Comparison of ENCODE assay signal across 9 cellular contexts in genomic region chr7:50069613-50070012, GRCh38. TPM values are rescaled to one million over a fixed set of nuclear protein-coding genes. Genes with fewer than 3 reads are reported as not detected.
DNase-seq lines count a peak whose midpoint lies in the region; ATAC-seq and TF ChIP-seq lines count a peak whose summit lies in the region.
"Had no signal": no experiment of that assay in that cellular context is flagged by ENCODE, and none has a peak within 500 bp of the region (broad histone marks: within the 10 kb centered on the region; RNA-seq: fewer than 3 reads in every experiment).

No MANE protein-coding gene starts in this region.

- H3K9me3 Mint-ChIP-seq in glutamatergic neuron (ENCODE audit: unreplicated experiment) = peaks cover 4% of the 10 kb centered on the region

- no peaks in the 10 kb centered on the region for H3K79me2 ChIP-seq in SK-N-SH (ENCODE audit: insufficient read depth)

- H3K4me1 Mint-ChIP-seq in glutamatergic neuron (ENCODE audit: low read depth, unreplicated experiment) = peaks cover 4% of the 10 kb centered on the region

- TF ChIP-seq EP300 in SK-N-SH (IDR thresholded peaks at IDR 0.05; ENCODE audit: borderline replicate concordance in 1 of 2, low read depth in 1 of 2, low read length in 1 of 2) = no peak
- TF ChIP-seq EP300 in ovary (IDR thresholded peaks at IDR 0.05) = no peak

- H3K27ac ChIP-seq in SK-N-SH (ENCODE audit: low read depth in 2 of 2, low read length in 1 of 2) = no peak overlapping the region
- peak overlapping the region in 1 of 2 donors; percentile 71 for H3K27ac ChIP-seq in ovary
- H3K27ac ChIP-seq: cardiac muscle cell had no signal

- DNase-seq in Right ventricle myocardium inferior (ENCODE audit: missing footprints) = peak; percentile 60
- DNase-seq in cardiac septum (ENCODE audit: low spot score) = no peak
- DNase-seq in SK-N-SH = no peak
- DNase-seq in epithelial cell of esophagus (ENCODE audit: low read depth) = peak; percentile 17
- peak in 2 of 5 donors; percentile 23 to 30 for DNase-seq in ovary
- DNase-seq in glutamatergic neuron = no peak
- no peak for DNase-seq in AG08395 (ENCODE audit: low spot score)

- no peaks in the 10 kb centered on the region for H4K20me1 ChIP-seq in SK-N-SH (ENCODE audit: insufficient read depth)

- TF ChIP-seq CTCF in SK-N-SH (IDR thresholded peaks at IDR 0.05) = no peak
- no peak for TF ChIP-seq CTCF in epithelial cell of esophagus (IDR thresholded peaks at IDR 0.05; ENCODE audit: insufficient read depth, low read depth, low read length, missing control alignments)
- TF ChIP-seq CTCF in ovary (IDR thresholded peaks at IDR 0.05) = no peak
- no peak for TF ChIP-seq CTCF in glutamatergic neuron (IDR thresholded peaks at IDR 0.05; ENCODE audit: partially characterized antibody, unreplicated experiment)

- intact Hi-C loops in Right ventricle myocardium inferior (cut with DNase I) (no loop called here), cardiac septum (cut with DNase I) (no loop called here), ovary (cut with DNase I) (no loop called here)

- no peak for TF ChIP-seq RAD21 in SK-N-SH (IDR thresholded peaks at IDR 0.05; ENCODE audit: low read length)

- H3K4me3 Mint-ChIP-seq in glutamatergic neuron (ENCODE audit: unreplicated experiment) = no peak overlapping the region

- H3K4me3 ChIP-seq in SK-N-SH (ENCODE audit: low read depth in 2 of 2, low read length in 1 of 2) (peak overlapping the region; percentile 52 to 63), epithelial cell of esophagus (ENCODE audit: low read length) (peak overlapping the region; percentile 49), ovary (peak overlapping the region; percentile 37)
- H3K4me3 ChIP-seq: cardiac muscle cell had no signal

- peak; percentile 87 for ATAC-seq in Right ventricle myocardium inferior
- ATAC-seq in HG03064 (IDR thresholded peaks at IDR 0.05; ENCODE audit: low read depth, unreplicated experiment) = peak; percentile 73

- H3K9ac ChIP-seq in SK-N-SH = no peak overlapping the region

- no peaks in the 10 kb centered on the region for H3K27me3 ChIP-seq in SK-N-SH (ENCODE audit: insufficient read depth)
- H3K27me3 ChIP-seq in ovary = no peaks in the 10 kb centered on the region
- H3K27me3 ChIP-seq: cardiac muscle cell had no signal

- no peaks in the 10 kb centered on the region for H3K9me2 ChIP-seq in SK-N-SH

- H3K4me2 ChIP-seq in SK-N-SH = peak overlapping the region; percentile 77

- no peak for TF ChIP-seq POLR2A in ovary (IDR thresholded peaks at IDR 0.05)

- no peaks in the 10 kb centered on the region for H3F3A ChIP-seq in SK-N-SH (replicated peaks; ENCODE audit: insufficient read depth)

- H3K27ac Mint-ChIP-seq in glutamatergic neuron (ENCODE audit: unreplicated experiment) = no peak overlapping the region

- peaks cover 4% of the 10 kb centered on the region for H3K27me3 Mint-ChIP-seq in glutamatergic neuron (ENCODE audit: unreplicated experiment)

- H3K36me3 ChIP-seq in SK-N-SH (replicated peaks in 1 of 2; ENCODE audit: control insufficient read depth in 1 of 2, insufficient read depth in 2 of 2, low read length in 1 of 2) (no peaks in the 10 kb centered on the region), ovary (no peaks in the 10 kb centered on the region)
- H3K36me3 ChIP-seq: cardiac muscle cell had no signal

- H3K9me3 ChIP-seq in SK-N-SH (no peaks in the 10 kb centered on the region), ovary (peaks cover 0 to 6% of the 10 kb centered on the region in 2 donors)

- peaks cover 18% of the 10 kb centered on the region for H3K36me3 Mint-ChIP-seq in glutamatergic neuron (ENCODE audit: unreplicated experiment)

- H2AFZ ChIP-seq in SK-N-SH (ENCODE audit: low read depth) = peak overlapping the region; percentile 84

- CTCF ChIA-PET in SK-N-SH (lab: Yijun Ruan, JAX) = interaction anchor here (1.3 kb wide), 1 partner anchor 13 kb away, joined by 3 read pairs; no protein-coding TSS in a partner anchor

- WGBS in SK-N-SH (ENCODE audit: low lambda C conversion rate) = 3% methylated on average over 8 of the region's 8 CpGs
- WGBS in ovary, 3 donors = 9 to 42% (median 42%) methylated on average over 8 of the region's 8 CpGs

- POLR2A ChIA-PET in SK-N-SH (lab: Yijun Ruan, JAX) = no interaction called here

- H3K4me1 ChIP-seq in SK-N-SH (ENCODE audit: control insufficient read depth in 1 of 2, insufficient read depth in 2 of 2, low read depth in 1 of 2, low read length in 1 of 2) (no peaks in the 10 kb centered on the region; a peak in 1 of 4 replicates), ovary (ENCODE audit: insufficient read depth) (peaks cover 11% of the 10 kb centered on the region)

TF ChIP-seq in SK-N-SH, 30 proteins besides CTCF, POLR2A, EP300 and RAD21:
- TF ChIP-seq SIN3A (IDR thresholded peaks at IDR 0.05; ENCODE audit: borderline replicate concordance, low read depth, low read length) = no peak
- TF ChIP-seq JUND (IDR thresholded peaks at IDR 0.05) = no peak
- TF ChIP-seq NRF1 (IDR thresholded peaks at IDR 0.05; ENCODE audit: low read depth, low read length) = no peak
- no peak for TF ChIP-seq NFIC (IDR thresholded peaks at IDR 0.05; ENCODE audit: borderline replicate concordance)
- no peak for TF ChIP-seq GATA2 (CRISPR knock-in tag; IDR thresholded peaks at IDR 0.05)
- no peak for TF ChIP-seq ELF1 (IDR thresholded peaks at IDR 0.05)
- TF ChIP-seq, protein P1, sequence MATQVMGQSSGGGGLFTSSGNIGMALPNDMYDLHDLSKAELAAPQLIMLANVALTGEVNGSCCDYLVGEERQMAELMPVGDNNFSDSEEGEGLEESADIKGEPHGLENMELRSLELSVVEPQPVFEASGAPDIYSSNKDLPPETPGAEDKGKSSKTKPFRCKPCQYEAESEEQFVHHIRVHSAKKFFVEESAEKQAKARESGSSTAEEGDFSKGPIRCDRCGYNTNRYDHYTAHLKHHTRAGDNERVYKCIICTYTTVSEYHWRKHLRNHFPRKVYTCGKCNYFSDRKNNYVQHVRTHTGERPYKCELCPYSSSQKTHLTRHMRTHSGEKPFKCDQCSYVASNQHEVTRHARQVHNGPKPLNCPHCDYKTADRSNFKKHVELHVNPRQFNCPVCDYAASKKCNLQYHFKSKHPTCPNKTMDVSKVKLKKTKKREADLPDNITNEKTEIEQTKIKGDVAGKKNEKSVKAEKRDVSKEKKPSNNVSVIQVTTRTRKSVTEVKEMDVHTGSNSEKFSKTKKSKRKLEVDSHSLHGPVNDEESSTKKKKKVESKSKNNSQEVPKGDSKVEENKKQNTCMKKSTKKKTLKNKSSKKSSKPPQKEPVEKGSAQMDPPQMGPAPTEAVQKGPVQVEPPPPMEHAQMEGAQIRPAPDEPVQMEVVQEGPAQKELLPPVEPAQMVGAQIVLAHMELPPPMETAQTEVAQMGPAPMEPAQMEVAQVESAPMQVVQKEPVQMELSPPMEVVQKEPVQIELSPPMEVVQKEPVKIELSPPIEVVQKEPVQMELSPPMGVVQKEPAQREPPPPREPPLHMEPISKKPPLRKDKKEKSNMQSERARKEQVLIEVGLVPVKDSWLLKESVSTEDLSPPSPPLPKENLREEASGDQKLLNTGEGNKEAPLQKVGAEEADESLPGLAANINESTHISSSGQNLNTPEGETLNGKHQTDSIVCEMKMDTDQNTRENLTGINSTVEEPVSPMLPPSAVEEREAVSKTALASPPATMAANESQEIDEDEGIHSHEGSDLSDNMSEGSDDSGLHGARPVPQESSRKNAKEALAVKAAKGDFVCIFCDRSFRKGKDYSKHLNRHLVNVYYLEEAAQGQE (IDR thresholded peaks at IDR 0.05; ENCODE audit: low read depth, low read length) = no peak
- no peak for TF ChIP-seq EZH2phosphoT487 (IDR thresholded peaks at IDR 0.05; ENCODE audit: borderline replicate concordance, low read depth)
- TF ChIP-seq POLR2AphosphoS5 (IDR thresholded peaks at IDR 0.05; ENCODE audit: low read depth, low read length) = no peak
- no peak for TF ChIP-seq RCOR1 (IDR thresholded peaks at IDR 0.05; ENCODE audit: low read length)
- no peak for TF ChIP-seq MXI1 (IDR thresholded peaks at IDR 0.05; ENCODE audit: low read depth, low read length)
- TF ChIP-seq, protein P2, sequence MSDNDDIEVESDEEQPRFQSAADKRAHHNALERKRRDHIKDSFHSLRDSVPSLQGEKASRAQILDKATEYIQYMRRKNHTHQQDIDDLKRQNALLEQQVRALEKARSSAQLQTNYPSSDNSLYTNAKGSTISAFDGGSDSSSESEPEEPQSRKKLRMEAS (IDR thresholded peaks at IDR 0.05; ENCODE audit: low read depth) = no peak
- TF ChIP-seq, protein P3, sequence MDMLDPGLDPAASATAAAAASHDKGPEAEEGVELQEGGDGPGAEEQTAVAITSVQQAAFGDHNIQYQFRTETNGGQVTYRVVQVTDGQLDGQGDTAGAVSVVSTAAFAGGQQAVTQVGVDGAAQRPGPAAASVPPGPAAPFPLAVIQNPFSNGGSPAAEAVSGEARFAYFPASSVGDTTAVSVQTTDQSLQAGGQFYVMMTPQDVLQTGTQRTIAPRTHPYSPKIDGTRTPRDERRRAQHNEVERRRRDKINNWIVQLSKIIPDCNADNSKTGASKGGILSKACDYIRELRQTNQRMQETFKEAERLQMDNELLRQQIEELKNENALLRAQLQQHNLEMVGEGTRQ (IDR thresholded peaks at IDR 0.05; ENCODE audit: borderline replicate concordance, low read depth, low read length) = no peak
- no peak for TF ChIP-seq TAF1 (IDR thresholded peaks at IDR 0.05; ENCODE audit: borderline replicate concordance, low read depth, low read length)
- no peak for TF ChIP-seq TEAD4 (IDR thresholded peaks at IDR 0.05; ENCODE audit: borderline replicate concordance, insufficient read depth)
- TF ChIP-seq YY1 (IDR thresholded peaks at IDR 0.05; ENCODE audit: low read depth) = no peak

RNA-seq across cellular contexts. Expression of gene ZPBP, which starts 23.4 kb away (rescaled TPM):
- total RNA-seq in Right ventricle myocardium inferior (not detected), cardiac septum (not detected), ovary (1 to 10 TPM in 3 of 7 donors, under 1 TPM in 2, not detected in 2; 0.24 to 1.8 (median 1.1) TPM), glutamatergic neuron (ENCODE audit: unreplicated experiment) (not detected)
- polyA plus RNA-seq in SK-N-SH (2012; rRNA removed) (not detected in 2 replicates), ovary (under 1 TPM in 1 of 2 donors, not detected in 1; 0.30 TPM)
- polyA plus RNA-seq in SK-N-SH (2012; cell fraction: cytosol; rRNA removed) = not detected in 2 replicates
- not detected in 2 replicates for polyA plus RNA-seq in SK-N-SH (2012; cell fraction: nucleus; rRNA removed)
- total RNA-seq: cardiac muscle cell had no signal
- polyA plus RNA-seq: cardiac muscle cell had no signal

Comparison
In these comparisons a context has a peak if more than half of its experiments do, and no peak if none do; other contexts are left out.
1. DNase-seq: peak in Right ventricle myocardium inferior (single experiment) and epithelial cell of esophagus (single experiment); none in cardiac septum (single experiment), SK-N-SH (single experiment), glutamatergic neuron (single experiment) and AG08395 (single experiment).
2. Peak in every context shown above with its lines, with median percentiles within 50 percentile points of each other: H3K4me3 ChIP-seq.